Comparison of ENCODE assay signal across 1 cellular context in genomic region chr7:76397409-76398183, GRCh38.
TF ChIP-seq lines count a peak whose summit lies in the region.

No MANE protein-coding gene starts in this region.

TF ChIP-seq in HEK293, 187 proteins besides CTCF, POLR2A, EP300 and RAD21 (continued from another document and continues in another):
- TF ChIP-seq PRDM4 (tag by site-specific recombination; IDR thresholded peaks at IDR 0.05), result no peak
- TF ChIP-seq ZNF248 (tag by site-specific recombination; IDR thresholded peaks at IDR 0.05), result no peak
- no peak for TF ChIP-seq ZNF221 (tag by site-specific recombination; IDR thresholded peaks at IDR 0.05; ENCODE audit: borderline replicate concordance)
- no peak for TF ChIP-seq ZNF423 (tag by site-specific recombination; IDR thresholded peaks at IDR 0.05)
- TF ChIP-seq ZNF785 (tag by site-specific recombination; IDR thresholded peaks at IDR 0.05), result no peak
- TF ChIP-seq ZNF24 (tag by site-specific recombination; IDR thresholded peaks at IDR 0.05), result no peak
- TF ChIP-seq TSHZ1 (tag by site-specific recombination; IDR thresholded peaks at IDR 0.05; ENCODE audit: borderline replicate concordance), result no peak
- no peak for TF ChIP-seq BCL11B (tag by site-specific recombination; IDR thresholded peaks at IDR 0.05; ENCODE audit: low read depth)
- TF ChIP-seq ZNF2 (tag by site-specific recombination; IDR thresholded peaks at IDR 0.05), result 0 out of 2 replicates have a peak, but pooled peaks have one; percentile 29
- TF ChIP-seq ZNF280C (tag by site-specific recombination; IDR thresholded peaks at IDR 0.05), result no peak
- TF ChIP-seq ZNF645 (tag by site-specific recombination; IDR thresholded peaks at IDR 0.05), result no peak
- TF ChIP-seq ZNF16 (tag by site-specific recombination; IDR thresholded peaks at IDR 0.05; ENCODE audit: low read depth), result no peak
- TF ChIP-seq HOXD13 (CRISPR knock-in tag; IDR thresholded peaks at IDR 0.05; ENCODE audit: borderline replicate concordance), result no peak
- TF ChIP-seq ZNF639 (tag by site-specific recombination; IDR thresholded peaks at IDR 0.05), result no peak
- TF ChIP-seq ZNF707 (tag by site-specific recombination; IDR thresholded peaks at IDR 0.05), result no peak
- no peak for TF ChIP-seq ZBTB17 (tag by site-specific recombination; IDR thresholded peaks at IDR 0.05)
- TF ChIP-seq WT1 (tag by site-specific recombination; IDR thresholded peaks at IDR 0.05), result no peak
- TF ChIP-seq ZSCAN4 (tag by site-specific recombination; IDR thresholded peaks at IDR 0.05), result no peak
- no peak for TF ChIP-seq ZNF394 (tag by site-specific recombination; IDR thresholded peaks at IDR 0.05; ENCODE audit: borderline replicate concordance)
- TF ChIP-seq KLF9 (tag by site-specific recombination; IDR thresholded peaks at IDR 0.05; ENCODE audit: low read depth), result peak; percentile 91
- no peak for TF ChIP-seq ZFP37 (tag by site-specific recombination; IDR thresholded peaks at IDR 0.05)
- no peak for TF ChIP-seq BCL6B (tag by site-specific recombination; IDR thresholded peaks at IDR 0.05)
- 0 out of 2 replicates have a peak, but pooled peaks have one; percentile 19 for TF ChIP-seq KLF17 (tag by site-specific recombination; IDR thresholded peaks at IDR 0.05)
- TF ChIP-seq ZNF433 (tag by site-specific recombination; IDR thresholded peaks at IDR 0.05; ENCODE audit: low read depth), result no peak
- TF ChIP-seq ZNF510 (tag by site-specific recombination; IDR thresholded peaks at IDR 0.05; ENCODE audit: insufficient replicate concordance), result no peak
- TF ChIP-seq ZNF549 (tag by site-specific recombination; IDR thresholded peaks at IDR 0.05), result no peak
- TF ChIP-seq ZNF626 (tag by site-specific recombination; IDR thresholded peaks at IDR 0.05), result no peak
- TF ChIP-seq ZSCAN5A (tag by site-specific recombination; IDR thresholded peaks at IDR 0.05), result no peak
- no peak for TF ChIP-seq ZNF514 (tag by site-specific recombination; IDR thresholded peaks at IDR 0.05)
- TF ChIP-seq GLIS2 (tag by site-specific recombination; IDR thresholded peaks at IDR 0.05), result peak; percentile 80
- TF ChIP-seq KLF7 (tag by site-specific recombination; IDR thresholded peaks at IDR 0.05; ENCODE audit: borderline replicate concordance), result no peak
- TF ChIP-seq SP7 (tag by site-specific recombination; IDR thresholded peaks at IDR 0.05), result 0 out of 2 replicates have a peak, but pooled peaks have one; percentile 14
- no peak for TF ChIP-seq ZFP69B (tag by site-specific recombination; IDR thresholded peaks at IDR 0.05)
- peak; percentile 77 for TF ChIP-seq ZNF335 (tag by site-specific recombination; conservative IDR thresholded peaks at IDR 0.05)
- TF ChIP-seq ZNF488 (tag by site-specific recombination; IDR thresholded peaks at IDR 0.05), result no peak
- no peak for TF ChIP-seq ZNF398 (tag by site-specific recombination; IDR thresholded peaks at IDR 0.05)
- no peak for TF ChIP-seq ZNF560 (tag by site-specific recombination; IDR thresholded peaks at IDR 0.05; ENCODE audit: borderline replicate concordance)
- no peak for TF ChIP-seq ZNF555 (tag by site-specific recombination; conservative IDR thresholded peaks at IDR 0.05)
- TF ChIP-seq ZNF274 (IDR thresholded peaks at IDR 0.05; ENCODE audit: low read length), result no peak
- no peak for TF ChIP-seq ZNF274 (tag by site-specific recombination; IDR thresholded peaks at IDR 0.05; ENCODE audit: borderline replicate concordance)
